Comparison of ENCODE assay signal across 9 cellular contexts in genomic region chr10:22631185-22631584, GRCh38.
DNase-seq lines count a peak whose midpoint lies in the region; ATAC-seq and TF ChIP-seq lines count a peak whose summit lies in the region.
"Had no signal": no experiment of that assay in that cellular context is flagged by ENCODE, and none has a peak within 500 bp of the region (broad histone marks: within the 10 kb centered on the region; RNA-seq: fewer than 3 reads in every experiment).

No MANE protein-coding gene starts in this region.

- H3K4me2 ChIP-seq in Loucy (ENCODE audit: low read depth, low read length, poor library complexity, severe bottlenecking) (peak overlapping the region; percentile 76), smooth muscle cell (no peak overlapping the region)

- H3K9me2 ChIP-seq in Loucy (replicated peaks; ENCODE audit: low read depth, low read length), result no peaks in the 10 kb centered on the region

- H4K20me1 ChIP-seq in Loucy (ENCODE audit: insufficient read depth, low read length, poor library complexity, severe bottlenecking), result peaks cover 74% of the 10 kb centered on the region
- no peaks in the 10 kb centered on the region for H4K20me1 ChIP-seq in smooth muscle cell (ENCODE audit: low read depth)

- H3K27me3 ChIP-seq in Loucy (ENCODE audit: insufficient read depth, low read length, poor library complexity, severe bottlenecking), result no peaks in the 10 kb centered on the region
- no peaks in the 10 kb centered on the region for H3K27me3 ChIP-seq in smooth muscle cell (ENCODE audit: low read depth)

- 89% methylated on average over 3 of the region's 3 CpGs for WGBS in smooth muscle cell (ENCODE audit: low lambda C conversion rate)

- no peak for TF ChIP-seq CTCF in Loucy (conservative IDR thresholded peaks at IDR 0.05; ENCODE audit: low read length)
- TF ChIP-seq CTCF in smooth muscle cell (IDR thresholded peaks at IDR 0.05; ENCODE audit: borderline replicate concordance, insufficient read depth, poor library complexity, severe bottlenecking), result no peak

- peaks cover 58% of the 10 kb centered on the region for H3K4me1 Mint-ChIP-seq in dendritic cell treated with granulocyte-macrophage colony-stimulating factor and Interleukin-4, amounts not matched to agents 40 ng/mL and 50 ng/mL, for 4 days (ENCODE audit: low read depth)

- no peak overlapping the region for H3K4me3 Mint-ChIP-seq in dendritic cell treated with granulocyte-macrophage colony-stimulating factor and Interleukin-4, amounts not matched to agents 40 ng/mL and 50 ng/mL, for 4 days

- H3K9ac ChIP-seq in Loucy (ENCODE audit: low read depth, low read length, poor library complexity, severe bottlenecking) (no peak overlapping the region), smooth muscle cell (ENCODE audit: low read depth) (peak overlapping the region; percentile 37)

- H3K36me3 ChIP-seq in Loucy (ENCODE audit: insufficient read depth, low read length) (no peaks in the 10 kb centered on the region), smooth muscle cell (ENCODE audit: low read depth) (no peaks in the 10 kb centered on the region)

- H3K9me3 ChIP-seq in Loucy (ENCODE audit: insufficient read depth, low read depth, low read length), result no peaks in the 10 kb centered on the region
- H3K9me3 ChIP-seq in smooth muscle cell (replicated peaks; ENCODE audit: low read depth), result no peaks in the 10 kb centered on the region

- H3K27ac Mint-ChIP-seq in dendritic cell treated with granulocyte-macrophage colony-stimulating factor and Interleukin-4, amounts not matched to agents 40 ng/mL and 50 ng/mL, for 4 days, result peak overlapping the region; percentile 72

- 0 out of 2 replicates have a peak, but pooled peaks cover 4% of the 10 kb centered on the region for H3F3A ChIP-seq in Loucy (ENCODE audit: low read depth)
- H3F3A ChIP-seq in smooth muscle cell (ENCODE audit: low read depth), result no peaks in the 10 kb centered on the region

- H3K36me3 Mint-ChIP-seq in dendritic cell treated with granulocyte-macrophage colony-stimulating factor and Interleukin-4, amounts not matched to agents 40 ng/mL and 50 ng/mL, for 4 days (ENCODE audit: low read depth), result peaks cover 27% of the 10 kb centered on the region

- H3K4me1 ChIP-seq in Loucy (ENCODE audit: insufficient read depth, low read length, poor library complexity, severe bottlenecking) (peaks cover 60% of the 10 kb centered on the region), smooth muscle cell (ENCODE audit: low read depth) (peaks cover 16% of the 10 kb centered on the region)

- intact Hi-C loops in dendritic cell treated with granulocyte-macrophage colony-stimulating factor and Interleukin-4, amounts not matched to agents 40 ng/mL and 50 ng/mL, for 4 days (cut with micrococcal nuclease), result no loop called here

- peaks cover 98% of the 10 kb centered on the region for H3K79me2 ChIP-seq in Loucy (ENCODE audit: insufficient read depth, low read length)
- H3K79me2 ChIP-seq in smooth muscle cell (ENCODE audit: low read depth), result peaks cover 25% of the 10 kb centered on the region

- no peak for DNase-seq in smooth muscle cell (lab: John Stamatoyannopoulos, UW; ENCODE audit: unreplicated experiment)
- DNase-seq in medulla oblongata (ENCODE audit: extremely low spot score), result no peak
- DNase-seq in SHP77 treated with DMSO at 0.1 percent for 48 hours (lab: John Stamatoyannopoulos, UW), result no peak
- DNase-seq: left cardiac atrium, NCI-H510A had no signal

- H3K27me3 Mint-ChIP-seq in dendritic cell treated with granulocyte-macrophage colony-stimulating factor and Interleukin-4, amounts not matched to agents 40 ng/mL and 50 ng/mL, for 4 days, result no peaks in the 10 kb centered on the region

- H3K27ac ChIP-seq in smooth muscle cell (ENCODE audit: low read depth), result peak overlapping the region; percentile 83

- no peaks in the 10 kb centered on the region for H3K9me3 Mint-ChIP-seq in dendritic cell treated with granulocyte-macrophage colony-stimulating factor and Interleukin-4, amounts not matched to agents 40 ng/mL and 50 ng/mL, for 4 days

- H2AFZ ChIP-seq in Loucy (ENCODE audit: low read length) (no peak overlapping the region), smooth muscle cell (ENCODE audit: low read depth) (no peak overlapping the region)

- peak overlapping the region; percentile 54; the same call in 1 of the 2 replicates for H3K4me3 ChIP-seq in GM08714 (ENCODE audit: low read length)
- H3K4me3 ChIP-seq in Loucy (ENCODE audit: low read length, poor library complexity, severe bottlenecking), result no peak overlapping the region
- H3K4me3 ChIP-seq in smooth muscle cell, result no peak overlapping the region

- no peak for ATAC-seq in GM18907 (IDR thresholded peaks at IDR 0.05; ENCODE audit: unreplicated experiment)
